ENCODE assay signal across 8 cellular contexts in the genomic region with DNA sequence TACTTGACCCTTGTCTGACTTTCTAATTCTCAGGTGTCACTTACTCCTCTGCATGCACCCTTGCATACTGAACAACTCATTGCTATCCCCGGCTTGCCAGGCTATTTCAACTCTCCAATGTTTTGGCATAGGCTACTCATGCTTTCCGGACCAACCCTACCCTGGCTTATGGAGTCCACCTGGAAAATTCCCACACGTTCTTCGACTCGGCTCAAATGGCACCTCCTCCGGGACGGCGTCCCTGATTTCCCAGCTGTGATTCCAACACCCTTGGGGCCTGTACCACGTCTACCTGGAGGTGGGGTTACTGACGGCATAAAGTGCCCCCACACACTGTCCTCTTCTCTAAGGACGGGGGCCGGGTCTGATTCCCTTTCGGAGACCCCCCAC. TPM values are rescaled to one million over a fixed set of nuclear protein-coding genes. Genes with fewer than 3 reads are reported as not detected.
A peak's percentile ranks its signal among the peaks of the same experiment; 100 is the strongest.
DNase-seq lines count a peak whose midpoint lies in the region; ATAC-seq and TF ChIP-seq lines count a peak whose summit lies in the region.

No MANE protein-coding gene starts in this region.

- peak overlapping the region; percentile 95 for H3K4me3 Mint-ChIP-seq in T-helper 1 cell treated with Interleukin-12 subunit alpha and Interleukin-12 subunit beta and Interleukin-4 antibody, amounts not matched to agents 30 μg/mL and 1 μg/mL, for 36 hours

- no peaks in the 10 kb centered on the region for H3K27me3 Mint-ChIP-seq in T-helper 1 cell treated with Interleukin-12 subunit alpha and Interleukin-12 subunit beta and Interleukin-4 antibody, amounts not matched to agents 30 μg/mL and 1 μg/mL, for 36 hours (ENCODE audit: low read depth)

- no peaks in the 10 kb centered on the region for H3K4me1 ChIP-seq in HUES48 (ENCODE audit: control insufficient read depth, insufficient read depth, low read length)
- peaks cover 9 to 11% of the 10 kb centered on the region in 2 donors for H3K4me1 ChIP-seq in adrenal gland (replicated peaks in 1 of 2)

- H3K27ac ChIP-seq in HUES48 (ENCODE audit: low read depth, low read length) (peak overlapping the region; percentile 85), adrenal gland (peak overlapping the region; percentile 41 to 91 (median 81))

- peak overlapping the region; percentile 96 for H3K4me3 ChIP-seq in HUES48 (ENCODE audit: low read depth, low read length)
- H3K4me3 ChIP-seq in adrenal gland: peak overlapping the region in 3 of 4 donors; percentile 62 to 87 (median 81)

- H3K9me3 ChIP-seq in HUES48 (ENCODE audit: control insufficient read depth, insufficient read depth, low read length): no peaks in the 10 kb centered on the region
- no peaks in the 10 kb centered on the region for H3K9me3 ChIP-seq in adrenal gland (replicated peaks in 1 of 3)

- 0 to 4% (median 1%) methylated on average over 6 to 13 of the region's 13 CpGs for WGBS in adrenal gland, 4 donors

- H3K9me3 Mint-ChIP-seq in T-helper 1 cell treated with Interleukin-12 subunit alpha and Interleukin-12 subunit beta and Interleukin-4 antibody, amounts not matched to agents 30 μg/mL and 1 μg/mL, for 36 hours: no peaks in the 10 kb centered on the region

- intact Hi-C loops in adrenal gland (cut with DNase I): no loop called here

- peak; percentile 2 for ATAC-seq in stimulated activated naive CD8-positive, alpha-beta T cell treated with anti-CD3 and anti-CD28 coated beads, Interleukin-15, Interleukin-2, amounts not matched to agents 100 U/mL and 50 U/mL, for 24 hours

- no peak for TF ChIP-seq POLR2A in adrenal gland (IDR thresholded peaks at IDR 0.05)

- H3K27me3 ChIP-seq in HUES48 (ENCODE audit: control insufficient read depth, insufficient read depth, low read length) (no peaks in the 10 kb centered on the region), adrenal gland (no peaks in the 10 kb centered on the region)

- peak overlapping the region; percentile 72 for H3K27ac Mint-ChIP-seq in T-helper 1 cell treated with Interleukin-12 subunit alpha and Interleukin-12 subunit beta and Interleukin-4 antibody, amounts not matched to agents 30 μg/mL and 1 μg/mL, for 36 hours

- TF ChIP-seq CTCF in adrenal gland (IDR thresholded peaks at IDR 0.05): no peak

- peaks cover 40% of the 10 kb centered on the region for H3K36me3 Mint-ChIP-seq in T-helper 1 cell treated with Interleukin-12 subunit alpha and Interleukin-12 subunit beta and Interleukin-4 antibody, amounts not matched to agents 30 μg/mL and 1 μg/mL, for 36 hours (ENCODE audit: low read depth)

- DNase-seq in T-helper 1 cell: no peak
- DNase-seq in adrenal gland: peak in 3 of 7 donors; percentile 7 to 28 (median 28)
- DNase-seq in islet precursor cell: peak; percentile 69
- peak; percentile 28 for DNase-seq in stimulated activated naive CD8-positive, alpha-beta T cell treated with anti-CD3 and anti-CD28 coated beads, Interleukin-15, Interleukin-2, amounts not matched to agents 100 U/mL and 50 U/mL, for 24 hours
- no peak for DNase-seq in stimulated activated CD4-positive, alpha-beta T cell treated with anti-CD3 and anti-CD28 coated beads, Interleukin-4, amount 100 ng/mL, for 4 hours
- no peak for DNase-seq in NCI-H2227 treated with DMSO at 0.1 percent for 48 hours (lab: John Stamatoyannopoulos, UW)

- peaks cover 36% of the 10 kb centered on the region for H3K4me1 Mint-ChIP-seq in T-helper 1 cell treated with Interleukin-12 subunit alpha and Interleukin-12 subunit beta and Interleukin-4 antibody, amounts not matched to agents 30 μg/mL and 1 μg/mL, for 36 hours (ENCODE audit: low read depth)

- H3K36me3 ChIP-seq in HUES48 (ENCODE audit: control insufficient read depth, insufficient read depth, low read length) (peaks cover 50% of the 10 kb centered on the region), adrenal gland (replicated peaks in 1 of 2) (peaks cover 0 to 18% of the 10 kb centered on the region in 2 donors)

- peak overlapping the region; percentile 80 for H3K9ac ChIP-seq in HUES48 (ENCODE audit: low read depth, low read length)

RNA-seq across cellular contexts. Expression of a gene that starts 0.5 kb away (rescaled TPM):
- total RNA-seq in adrenal gland: 10 to 100 TPM; 10.2 to 20.2 (median 16.3) TPM
- polyA plus RNA-seq in adrenal gland: 10 to 100 TPM in 1 of 3 donors, 1 to 10 TPM in 2; 5.1 to 17.9 (median 8.4) TPM

RNA-seq across cellular contexts. Expression of a gene that starts 0.6 kb away (rescaled TPM):
- 100 to 1,000 TPM in 1 of 8 donors, 10 to 100 TPM in 7; 20.2 to 109 (median 50.3) TPM for total RNA-seq in adrenal gland
- polyA plus RNA-seq in adrenal gland: 10 to 100 TPM; 12.9 to 32.8 (median 14.8) TPM

Comparison
In these comparisons a context has a peak if more than half of its experiments do, and no peak if none do; other contexts are left out.
1. DNase-seq: peak in islet precursor cell (single experiment) and stimulated activated naive CD8-positive, alpha-beta T cell treated with anti-CD3 and anti-CD28 coated beads, Interleukin-15, Interleukin-2, amounts not matched to agents 100 U/mL and 50 U/mL, for 24 hours (single experiment); none in T-helper 1 cell (0 of 5), stimulated activated CD4-positive, alpha-beta T cell treated with anti-CD3 and anti-CD28 coated beads, Interleukin-4, amount 100 ng/mL, for 4 hours (0 of 2) and NCI-H2227 treated with DMSO at 0.1 percent for 48 hours (single experiment).